ENCODE assay signal across 8 cellular contexts in the genomic region with DNA sequence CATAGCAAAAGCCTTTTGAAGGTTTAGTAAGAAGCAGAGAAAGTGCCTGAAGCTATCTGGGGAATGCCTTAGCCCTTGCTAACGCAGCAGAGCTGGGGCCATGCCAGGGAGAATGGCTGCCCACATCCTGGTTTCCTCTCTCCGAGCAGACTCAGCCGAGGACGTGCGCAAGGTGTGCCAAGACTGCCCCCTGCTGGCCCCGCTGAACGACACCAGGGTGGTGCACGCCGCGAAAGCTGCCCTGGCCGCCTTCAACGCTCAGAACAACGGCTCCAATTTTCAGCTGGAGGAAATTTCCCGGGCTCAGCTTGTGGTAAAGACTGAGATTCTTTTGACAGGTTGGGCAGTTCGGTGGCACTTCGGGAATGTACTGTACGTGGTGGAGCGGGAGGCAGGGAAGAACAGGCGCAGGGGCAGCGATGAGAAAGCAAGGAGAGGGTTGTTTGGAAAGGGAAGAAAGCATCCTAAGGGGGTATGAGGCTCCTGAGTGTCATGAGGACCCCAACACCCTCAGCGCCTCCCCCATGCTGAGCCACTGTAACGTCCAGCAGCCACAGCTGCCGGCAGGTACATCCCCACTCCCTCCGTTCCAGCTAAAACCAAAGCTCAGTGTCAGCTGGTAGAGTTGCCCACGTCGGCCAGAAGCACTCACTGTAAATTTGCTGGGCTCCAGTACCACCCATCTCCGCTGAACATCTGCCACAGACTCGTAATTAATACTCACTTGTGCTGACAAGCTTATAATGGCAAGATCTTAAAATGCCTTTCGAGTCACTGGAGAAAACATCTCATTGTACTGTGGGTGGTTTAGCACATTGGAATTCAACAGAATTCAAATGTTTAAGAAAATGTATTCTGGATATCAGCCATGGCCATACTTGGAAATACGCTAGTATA. TPM values are rescaled to one million over a fixed set of nuclear protein-coding genes. Genes with fewer than 3 reads are reported as not detected.
DNase-seq lines count a peak whose midpoint lies in the region; ATAC-seq, FAIRE-seq and TF ChIP-seq lines count a peak whose summit lies in the region.

No MANE protein-coding gene starts in this region.

- no peak overlapping the region for H3K27ac Mint-ChIP-seq in activated B cell treated with CpG ODN at 0.5 μM for 24 hours

- peak overlapping the region; percentile 19 for H3K4me3 ChIP-seq in bronchial epithelial cell (ENCODE audit: low read depth, low read length)
- peak overlapping the region; percentile 44 to 71 (median 63) for H3K4me3 ChIP-seq in keratinocyte (ENCODE audit: control insufficient read depth in 2 of 3, extremely low read depth in 1 of 3, insufficient read depth in 2 of 3, low read depth in 1 of 3, low read length in 3 of 3)

- CTCF ChIA-PET in activated B cell treated with CpG ODN at 0.5 μM for 24 hours (lab: Charles Lee) = interaction anchor here (0.6 to 7.7 kb wide), 37 partner anchors 8 to 958 kb away, joined by 3 to 187 read pairs (median 5); a partner anchor contains a TSS

- H3K27me3 ChIP-seq in bronchial epithelial cell (ENCODE audit: control insufficient read depth, insufficient read depth, low read length) (no peaks in the 10 kb centered on the region), keratinocyte (ENCODE audit: control insufficient read depth, extremely low read depth, insufficient read depth, low read length) (no peaks in the 10 kb centered on the region)

- no peaks in the 10 kb centered on the region for H3K9me3 ChIP-seq in keratinocyte (ENCODE audit: control insufficient read depth, low read depth, low read length)

- peak overlapping the region; percentile 97 for H2AFZ ChIP-seq in keratinocyte (ENCODE audit: control insufficient read depth, low read length)

- dilution Hi-C loops in keratinocyte (cut with MboI; ENCODE audit: extremely low pct_ligation_motif_present, low sequenced_read_pairs) = no loop called here

- no peaks in the 10 kb centered on the region for H3K9me3 Mint-ChIP-seq in activated B cell treated with CpG ODN at 0.5 μM for 24 hours

- H3K27me3 Mint-ChIP-seq in activated B cell treated with CpG ODN at 0.5 μM for 24 hours = peaks cover 43% of the 10 kb centered on the region

- peak overlapping the region; percentile 99 for H3K4me2 ChIP-seq in keratinocyte (ENCODE audit: control insufficient read depth, extremely low read depth, insufficient read depth, low read depth, low read length)

- H3K79me2 ChIP-seq in keratinocyte (ENCODE audit: control insufficient read depth, insufficient read depth, low read length) = no peaks in the 10 kb centered on the region

- peak overlapping the region; percentile 58 for H3K4me3 Mint-ChIP-seq in activated B cell treated with CpG ODN at 0.5 μM for 24 hours

- POLR2A ChIA-PET in activated B cell treated with CpG ODN at 0.5 μM for 24 hours (lab: Charles Lee) = interaction anchor here (0.6 to 2.4 kb wide), 5 partner anchors 166 to 663 kb away, joined by 3 to 18 read pairs (median 5); a partner anchor contains a TSS

- DNase-seq in AG20443 (ENCODE audit: low spot score) = peak; percentile 98
- peak; percentile 99 for DNase-seq in NCI-H2196 treated with DMSO at 0.1 percent for 48 hours (lab: John Stamatoyannopoulos, UW; ENCODE audit: unreplicated experiment)
- peak; percentile 65 for DNase-seq in activated B cell treated with CpG ODN at 0.5 μM for 24 hours
- DNase-seq in bronchial epithelial cell (ENCODE audit: low read depth) = peak; percentile 98
- peak; percentile 97 for DNase-seq in keratinocyte (ENCODE audit: low read depth, low spot score)
- DNase-seq in stimulated activated CD4-positive, alpha-beta T cell treated with anti-CD3 and anti-CD28 coated beads, Interleukin-1b, Interleukin-23, amount 100 ng/mL, for 24 hours (ENCODE audit: low read depth in 4 of 4, low spot score in 1 of 4) = peak; percentile 73 to 78 (median 77)

- peak overlapping the region; percentile 77 for H3K9ac ChIP-seq in keratinocyte (ENCODE audit: control insufficient read depth, extremely low read depth, insufficient read depth, low read length)

- no peaks in the 10 kb centered on the region for H3K36me3 ChIP-seq in bronchial epithelial cell (ENCODE audit: control insufficient read depth, insufficient read depth, low read length)
- no peaks in the 10 kb centered on the region for H3K36me3 ChIP-seq in keratinocyte (ENCODE audit: control insufficient read depth in 2 of 2, extremely low read depth in 1 of 2, insufficient read depth in 2 of 2, low read length in 2 of 2)

- FAIRE-seq in bronchial epithelial cell (lab: Jason Lieb, UNC) (peak; percentile 81), keratinocyte (lab: Jason Lieb, UNC) (peak; percentile 94)

- intact Hi-C loops in activated B cell treated with CpG ODN at 0.5 μM for 24 hours (cut with micrococcal nuclease) = loop anchor here (1.0 to 10.0 kb wide), 7 partner anchors 77 to 952 kb away; no protein-coding TSS in a partner anchor

- no peaks in the 10 kb centered on the region for H4K20me1 ChIP-seq in keratinocyte (ENCODE audit: control insufficient read depth, extremely low read depth, insufficient read depth, low read length)

- H3K4me1 Mint-ChIP-seq in activated B cell treated with CpG ODN at 0.5 μM for 24 hours = peaks cover 16% of the 10 kb centered on the region

- ATAC-seq in GM18909 (IDR thresholded peaks at IDR 0.05; ENCODE audit: poor library complexity, unreplicated experiment) = peak; percentile 86
- peak; percentile 90 for ATAC-seq in HG03175 (IDR thresholded peaks at IDR 0.05; ENCODE audit: unreplicated experiment)
- ATAC-seq in activated B cell treated with CpG ODN at 0.5 μM for 24 hours (ENCODE audit: low read depth) = peak; percentile 97

- peak overlapping the region; percentile 68 for H3K27ac ChIP-seq in keratinocyte (ENCODE audit: control insufficient read depth, insufficient read depth, low read length)

- H3K9me1 ChIP-seq in keratinocyte (ENCODE audit: control insufficient read depth, extremely low read depth, insufficient read depth, low read length) = no peaks in the 10 kb centered on the region

- H3K36me3 Mint-ChIP-seq in activated B cell treated with CpG ODN at 0.5 μM for 24 hours (ENCODE audit: low read depth) = no peaks in the 10 kb centered on the region

- peaks cover 22% of the 10 kb centered on the region for H3K4me1 ChIP-seq in keratinocyte (ENCODE audit: control insufficient read depth, extremely low read depth, insufficient read depth, low read length)

- TF ChIP-seq CTCF in activated B cell treated with CpG ODN at 0.5 μM for 24 hours (IDR thresholded peaks at IDR 0.05) (peak; percentile 47), bronchial epithelial cell (IDR thresholded peaks at IDR 0.05; ENCODE audit: insufficient read depth, low read length, severe bottlenecking) (peak; percentile 96), keratinocyte (optimal IDR thresholded peaks at IDR 0.05 in 1 of 3, IDR thresholded peaks at IDR 0.05 in 1 of 3, conservative IDR thresholded peaks at IDR 0.05 in 1 of 3; ENCODE audit: extremely low read depth in 1 of 3, insufficient read depth in 2 of 3, low read length in 3 of 3) (peak; percentile 95 to 98 (median 98))

RNA-seq across cellular contexts. Expression of a gene that starts 4.4 kb away (rescaled TPM):
- total RNA-seq in activated B cell treated with CpG ODN at 0.5 μM for 24 hours (not detected in 2 replicates), bronchial epithelial cell (0.13 TPM in 1 of 2 replicates, not detected in the other)
- 0.42 to 0.73 TPM (median 0.59 TPM) in 3 replicates for polyA plus RNA-seq in keratinocyte
- 1.2 TPM for polyA plus RNA-seq in keratinocyte (2011; ENCODE audit: low read depth)
- polyA plus RNA-seq in keratinocyte (2011; cell fraction: cytosol; rRNA removed) = 0.51 and 0.88 TPM in 2 replicates
- 0.29 and 0.59 TPM in 2 replicates for polyA plus RNA-seq in keratinocyte (2011; cell fraction: nucleus; rRNA removed)
- 0.50 and 0.95 TPM in 2 replicates for polyA plus RNA-seq in keratinocyte (2012; ENCODE audit: low replicate concordance)
- polyA minus RNA-seq in keratinocyte = 0.42 to 3.3 TPM (median 0.63 TPM) in 3 replicates
- polyA minus RNA-seq in keratinocyte (2011; cell fraction: cytosol; rRNA and poly(A)+ RNA removed) = not detected
- polyA minus RNA-seq in keratinocyte (2011; cell fraction: nucleus; rRNA and poly(A)+ RNA removed) = 0.32 TPM in 1 of 2 replicates, not detected in the other

RNA-seq across cellular contexts. Expression of a gene that starts 22.9 kb away (rescaled TPM):
- total RNA-seq in activated B cell treated with CpG ODN at 0.5 μM for 24 hours (not detected in 2 replicates), bronchial epithelial cell (0.38 TPM in 1 of 2 replicates, not detected in the other)
- polyA plus RNA-seq in keratinocyte = 0.05 to 0.35 TPM (median 0.25 TPM) in 3 replicates
- polyA plus RNA-seq in keratinocyte (2011; ENCODE audit: low read depth) = 0.66 TPM
- polyA plus RNA-seq in keratinocyte (2011; cell fraction: cytosol; rRNA removed) = 0.10 and 0.24 TPM in 2 replicates
- polyA plus RNA-seq in keratinocyte (2011; cell fraction: nucleus; rRNA removed) = 0.51 and 0.83 TPM in 2 replicates
- polyA plus RNA-seq in keratinocyte (2012; ENCODE audit: low replicate concordance) = 0.18 and 1.8 TPM in 2 replicates
- polyA minus RNA-seq in keratinocyte = 0.19 to 0.66 TPM (median 0.53 TPM) in 3 replicates
- not detected for polyA minus RNA-seq in keratinocyte (2011; cell fraction: cytosol; rRNA and poly(A)+ RNA removed)
- 0.54 and 0.95 TPM in 2 replicates for polyA minus RNA-seq in keratinocyte (2011; cell fraction: nucleus; rRNA and poly(A)+ RNA removed)

RNA-seq across cellular contexts. Expression of a gene that starts 46.8 kb away (rescaled TPM):
- total RNA-seq in activated B cell treated with CpG ODN at 0.5 μM for 24 hours (51.3 and 52.5 TPM in 2 replicates), bronchial epithelial cell (66.6 and 94.5 TPM in 2 replicates)
- 29.2 to 61.8 TPM (median 51.9 TPM) in 3 replicates for polyA plus RNA-seq in keratinocyte
- polyA plus RNA-seq in keratinocyte (2011; ENCODE audit: low read depth) = 120 TPM
- 22.2 and 25.9 TPM in 2 replicates for polyA plus RNA-seq in keratinocyte (2011; cell fraction: cytosol; rRNA removed)
- 54.9 and 91.4 TPM in 2 replicates for polyA plus RNA-seq in keratinocyte (2011; cell fraction: nucleus; rRNA removed)
- polyA plus RNA-seq in keratinocyte (2012; ENCODE audit: low replicate concordance) = 44.9 and 73.0 TPM in 2 replicates
- 6.5 to 19.7 TPM (median 9.0 TPM) in 3 replicates for polyA minus RNA-seq in keratinocyte
- polyA minus RNA-seq in keratinocyte (2011; cell fraction: cytosol; rRNA and poly(A)+ RNA removed) = 13.0 TPM
- polyA minus RNA-seq in keratinocyte (2011; cell fraction: nucleus; rRNA and poly(A)+ RNA removed) = 19.3 and 31.4 TPM in 2 replicates

RNA-seq across cellular contexts. Expression of a gene that starts 48.5 kb away (rescaled TPM):
- total RNA-seq in activated B cell treated with CpG ODN at 0.5 μM for 24 hours = not detected in 2 replicates
- total RNA-seq in bronchial epithelial cell = not detected in 2 replicates
- polyA plus RNA-seq in keratinocyte = 0.03 TPM in 2 of 3 replicates, not detected in the other
- polyA plus RNA-seq in keratinocyte (2011; ENCODE audit: low read depth) = 0.17 TPM
- polyA plus RNA-seq in keratinocyte (2011; cell fraction: cytosol; rRNA removed) = 0.04 TPM in 1 of 2 replicates, not detected in the other
- polyA plus RNA-seq in keratinocyte (2011; cell fraction: nucleus; rRNA removed) = 0.05 and 0.07 TPM in 2 replicates
- polyA plus RNA-seq in keratinocyte (2012; ENCODE audit: low replicate concordance) = 0.03 TPM in 1 of 2 replicates, not detected in the other
- not detected in 3 replicates for polyA minus RNA-seq in keratinocyte
- not detected for polyA minus RNA-seq in keratinocyte (2011; cell fraction: cytosol; rRNA and poly(A)+ RNA removed)
- polyA minus RNA-seq in keratinocyte (2011; cell fraction: nucleus; rRNA and poly(A)+ RNA removed) = not detected in 2 replicates

RNA-seq across cellular contexts. Expression of a gene that starts 50.1 kb away (rescaled TPM):
- total RNA-seq in activated B cell treated with CpG ODN at 0.5 μM for 24 hours = 11.9 and 15.4 TPM in 2 replicates
- 13.7 and 14.7 TPM in 2 replicates for total RNA-seq in bronchial epithelial cell
- 14.2 to 15.8 TPM (median 15.0 TPM) in 3 replicates for polyA plus RNA-seq in keratinocyte
- polyA plus RNA-seq in keratinocyte (2011; ENCODE audit: low read depth) = 8.8 TPM
- polyA plus RNA-seq in keratinocyte (2011; cell fraction: cytosol; rRNA removed) = 9.0 and 15.3 TPM in 2 replicates
- polyA plus RNA-seq in keratinocyte (2011; cell fraction: nucleus; rRNA removed) = 15.9 and 17.3 TPM in 2 replicates
- polyA plus RNA-seq in keratinocyte (2012; ENCODE audit: low replicate concordance) = 8.3 TPM in 2 replicates
- polyA minus RNA-seq in keratinocyte = 7.0 to 24.6 TPM (median 18.3 TPM) in 3 replicates
- 10.9 TPM for polyA minus RNA-seq in keratinocyte (2011; cell fraction: cytosol; rRNA and poly(A)+ RNA removed)
- 9.7 and 16.9 TPM in 2 replicates for polyA minus RNA-seq in keratinocyte (2011; cell fraction: nucleus; rRNA and poly(A)+ RNA removed)

Comparison
In these comparisons a context has a peak if more than half of its experiments do, and no peak if none do; other contexts are left out.
1. Peak in every context shown above with its lines: DNase-seq, ATAC-seq, H3K4me3 ChIP-seq and H3K27ac ChIP-seq.
2. CTCF ChIP-seq: peak in every context shown above with its lines; median percentile 98 in keratinocyte; 96 in bronchial epithelial cell; 47 in activated B cell treated with CpG ODN at 0.5 μM for 24 hours.